ENCODE assay signal across 41 cellular contexts in the genomic region with DNA sequence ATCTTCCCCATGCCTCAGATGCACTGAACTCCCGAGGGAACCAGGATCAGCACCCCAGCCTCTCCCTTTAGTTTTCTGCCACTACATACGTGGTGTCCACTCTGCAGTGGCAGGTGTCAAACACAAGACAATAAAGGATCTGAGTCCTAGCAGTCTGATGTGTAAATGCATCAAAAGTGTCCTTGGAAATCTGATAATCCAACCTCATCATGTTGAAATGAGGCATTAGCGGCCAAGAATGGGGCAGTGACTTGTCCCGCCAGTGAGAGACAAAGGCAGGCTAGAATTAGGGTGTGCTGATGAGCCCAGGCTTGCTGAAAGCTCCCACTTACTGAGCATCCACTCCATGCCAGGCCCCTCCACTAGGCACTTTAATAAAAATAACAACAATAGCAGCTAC. TPM values are rescaled to one million over a fixed set of nuclear protein-coding genes. Genes with fewer than 3 reads are reported as not detected.
"Had no signal": no experiment of that assay in that cellular context is flagged by ENCODE, and none has a peak within 500 bp of the region (broad histone marks: within the 10 kb centered on the region; RNA-seq: fewer than 3 reads in every experiment).

No MANE protein-coding gene starts in this region.

- H3K9me3 ChIP-seq: adrenal gland, ascending aorta, body of pancreas, breast epithelium had no signal

- H3K4me1 ChIP-seq: adrenal gland, ascending aorta, body of pancreas, breast epithelium had no signal

- H3K27ac ChIP-seq: adrenal gland, ascending aorta, body of pancreas, brain microvascular endothelial cell, breast epithelium, cardiac muscle cell had no signal

- DNase-seq: activated effector memory CD4-positive, alpha-beta T cell treated with anti-CD3 and anti-CD28 coated beads, Interleukin-2, amount 50 U/mL, for 16 hours; activated effector memory CD4-positive, alpha-beta T cell treated with Interleukin-2 at 50 U/mL for 16 hours; activated gamma-delta T cell; activated gamma-delta T cell treated with Interleukin-2 at 50 U/mL for 16 hours; activated naive CD4-positive, alpha-beta T cell; activated naive CD4-positive, alpha-beta T cell treated with anti-CD3 and anti-CD28 coated beads for 36 hours; activated naive CD4-positive, alpha-beta T cell treated with anti-CD3 and anti-CD28 coated beads, Interleukin-2, amount 10 ng/mL, durations not matched to agents 7 days and 5 days; activated naive CD4-positive, alpha-beta T cell treated with anti-CD3 and anti-CD28 coated beads, Interleukin-2, amount 50 U/mL, for 16 hours; activated naive CD4-positive, alpha-beta T cell treated with Interleukin-2 at 50 U/mL for 16 hours; activated naive CD8-positive, alpha-beta T cell treated with anti-CD3 and anti-CD28 coated beads for 36 hours; activated naive CD8-positive, alpha-beta T cell treated with anti-CD3 and anti-CD28 coated beads, Interleukin-2, amount 10 ng/mL, durations not matched to agents 7 days and 5 days; activated naive CD8-positive, alpha-beta T cell treated with anti-CD3 and anti-CD28 coated beads, Interleukin-2, amount 50 U/mL, for 24 hours; activated T-cell treated with anti-CD3 and anti-CD28 coated beads for 4 hours; activated T-cell treated with anti-CD3 and anti-CD28 coated beads, Interleukin-2, amount 50 U/mL, for 1 hour; activated T-cell treated with anti-CD3 and anti-CD28 coated beads, Interleukin-2, amount 50 U/mL, for 24 hours; activated T-cell treated with anti-CD3 and anti-CD28 coated beads, Interleukin-2, amount 50 U/mL, for 4 hours; activated T-cell treated with anti-CD3 and anti-CD28 coated beads, Interleukin-2, amount 50 U/mL, for 48 hours; activated T-cell treated with anti-CD3 and anti-CD28 coated beads, Interleukin-2, amount 50 U/mL, for 72 hours; adrenal gland; amniotic stem cell; amygdala; anterior cingulate cortex; aorta; body of pancreas; brain microvascular endothelial cell; caudate nucleus; central memory CD4-positive, alpha-beta T cell; cerebellar nuclear complex had no signal

- H3K27ac Mint-ChIP-seq: activated naive CD4-positive, alpha-beta T cell treated with anti-CD3 and anti-CD28 coated beads for 36 hours; activated naive CD4-positive, alpha-beta T cell treated with anti-CD3 and anti-CD28 coated beads, Interleukin-2, amount 10 ng/mL, durations not matched to agents 7 days and 5 days; activated naive CD4-positive, alpha-beta T cell treated with anti-CD3 and anti-CD28 coated beads, Interleukin-2, amount 50 U/mL, for 24 hours; activated naive CD4-positive, alpha-beta T cell treated with anti-CD3 and anti-CD28 coated beads, Interleukin-2, amount 50 U/mL, for 72 hours; activated naive CD8-positive, alpha-beta T cell; activated naive CD8-positive, alpha-beta T cell treated with anti-CD3 and anti-CD28 coated beads for 36 hours; activated naive CD8-positive, alpha-beta T cell treated with anti-CD3 and anti-CD28 coated beads, Interleukin-2, amount 10 ng/mL, durations not matched to agents 7 days and 5 days; activated naive CD8-positive, alpha-beta T cell treated with anti-CD3 and anti-CD28 coated beads, Interleukin-2, amount 50 U/mL, for 24 hours; activated T-cell treated with anti-CD3 and anti-CD28 coated beads, Interleukin-2, amount 50 U/mL, for 24 hours; activated T-cell treated with anti-CD3 and anti-CD28 coated beads, Interleukin-2, amount 50 U/mL, for 72 hours; activated T-helper 1 cell treated with anti-CD3 and anti-CD28 coated beads, Interleukin-12 subunit alpha, Interleukin-12 subunit beta, Interleukin-2, Interleukin-4 antibody, amounts not matched to agents 30 ng/mL and 10 ng/mL and 1 ng/mL, durations not matched to agents 14 hours and 24 hours and 36 hours; activated T-helper 17 cell treated with anti-CD3 and anti-CD28 coated beads, Interleukin-2, amount 50 U/mL, for 72 hours; activated T-helper 2 cell treated with anti-CD3 and anti-CD28 coated beads, Interferon-gamma antibody, Interleukin-2, Interleukin-4, amounts not matched to agents 10 μg/mL and 5 μg/mL and 100 μg/mL, durations not matched to agents 14 hours and 24 hours and 36 hours; brain had no signal

- H3K36me3 Mint-ChIP-seq: activated naive CD4-positive, alpha-beta T cell treated with anti-CD3 and anti-CD28 coated beads, Interleukin-2, amount 10 ng/mL, durations not matched to agents 7 days and 5 days; activated naive CD4-positive, alpha-beta T cell treated with anti-CD3 and anti-CD28 coated beads, Interleukin-2, amount 50 U/mL, for 24 hours; activated naive CD4-positive, alpha-beta T cell treated with anti-CD3 and anti-CD28 coated beads, Interleukin-2, amount 50 U/mL, for 72 hours; activated naive CD8-positive, alpha-beta T cell; activated naive CD8-positive, alpha-beta T cell treated with anti-CD3 and anti-CD28 coated beads for 36 hours; activated naive CD8-positive, alpha-beta T cell treated with anti-CD3 and anti-CD28 coated beads, Interleukin-2, amount 10 ng/mL, durations not matched to agents 7 days and 5 days; brain had no signal

- H3K27me3 ChIP-seq: adrenal gland, ascending aorta, body of pancreas, brain microvascular endothelial cell had no signal

- H3K4me1 Mint-ChIP-seq: activated naive CD4-positive, alpha-beta T cell treated with anti-CD3 and anti-CD28 coated beads, Interleukin-2, amount 10 ng/mL, durations not matched to agents 7 days and 5 days; activated naive CD4-positive, alpha-beta T cell treated with anti-CD3 and anti-CD28 coated beads, Interleukin-2, amount 50 U/mL, for 24 hours; activated naive CD8-positive, alpha-beta T cell treated with anti-CD3 and anti-CD28 coated beads for 36 hours; activated naive CD8-positive, alpha-beta T cell treated with anti-CD3 and anti-CD28 coated beads, Interleukin-2, amount 10 ng/mL, durations not matched to agents 7 days and 5 days; activated naive CD8-positive, alpha-beta T cell treated with anti-CD3 and anti-CD28 coated beads, Interleukin-2, amount 50 U/mL, for 24 hours; activated T-helper 17 cell treated with anti-CD3 and anti-CD28 coated beads, Interleukin-2, amount 50 U/mL, for 72 hours; brain; central memory CD8-positive, alpha-beta T cell had no signal

- FAIRE-seq: astrocyte, bronchial epithelial cell had no signal

- H3K4me3 ChIP-seq: adrenal gland, ascending aorta, body of pancreas, breast epithelium, cardiac muscle cell had no signal

- ATAC-seq: activated naive CD4-positive, alpha-beta T cell treated with anti-CD3 and anti-CD28 coated beads, Interleukin-2, amount 50 U/mL, for 72 hours; activated naive CD8-positive, alpha-beta T cell treated with anti-CD3 and anti-CD28 coated beads, Interleukin-2, amount 50 U/mL, for 24 hours; activated T-cell treated with anti-CD3 and anti-CD28 coated beads, Interleukin-2, amount 50 U/mL, for 4 hours; activated T-cell treated with anti-CD3 and anti-CD28 coated beads, Interleukin-2, amount 50 U/mL, for 72 hours; activated T-helper 17 cell treated with anti-CD3 and anti-CD28 coated beads, Interleukin-2, amount 50 U/mL, for 72 hours; body of pancreas had no signal

- H3K9me3 Mint-ChIP-seq: activated naive CD4-positive, alpha-beta T cell treated with anti-CD3 and anti-CD28 coated beads for 36 hours; activated naive CD4-positive, alpha-beta T cell treated with anti-CD3 and anti-CD28 coated beads, Interleukin-2, amount 10 ng/mL, durations not matched to agents 7 days and 5 days; activated naive CD4-positive, alpha-beta T cell treated with anti-CD3 and anti-CD28 coated beads, Interleukin-2, amount 50 U/mL, for 24 hours; activated naive CD8-positive, alpha-beta T cell treated with anti-CD3 and anti-CD28 coated beads for 36 hours; activated naive CD8-positive, alpha-beta T cell treated with anti-CD3 and anti-CD28 coated beads, Interleukin-2, amount 10 ng/mL, durations not matched to agents 7 days and 5 days; activated naive CD8-positive, alpha-beta T cell treated with anti-CD3 and anti-CD28 coated beads, Interleukin-2, amount 50 U/mL, for 24 hours; activated T-cell treated with anti-CD3 and anti-CD28 coated beads, Interleukin-2, amount 50 U/mL, for 24 hours; activated T-cell treated with anti-CD3 and anti-CD28 coated beads, Interleukin-2, amount 50 U/mL, for 4 hours; activated T-helper 1 cell treated with anti-CD3 and anti-CD28 coated beads, Interleukin-12 subunit alpha, Interleukin-12 subunit beta, Interleukin-2, Interleukin-4 antibody, amounts not matched to agents 30 ng/mL and 10 ng/mL and 1 ng/mL, durations not matched to agents 14 hours and 24 hours and 36 hours; activated T-helper 17 cell treated with anti-CD3 and anti-CD28 coated beads, Interleukin-2, amount 50 U/mL, for 72 hours; activated T-helper 2 cell treated with anti-CD3 and anti-CD28 coated beads, Interferon-gamma antibody, Interleukin-2, Interleukin-4, amounts not matched to agents 10 μg/mL and 5 μg/mL and 100 μg/mL, durations not matched to agents 14 hours and 24 hours and 36 hours; brain had no signal

- H3K4me3 Mint-ChIP-seq: activated naive CD4-positive, alpha-beta T cell treated with anti-CD3 and anti-CD28 coated beads for 36 hours; activated naive CD4-positive, alpha-beta T cell treated with anti-CD3 and anti-CD28 coated beads, Interleukin-2, amount 10 ng/mL, durations not matched to agents 7 days and 5 days; activated naive CD4-positive, alpha-beta T cell treated with anti-CD3 and anti-CD28 coated beads, Interleukin-2, amount 50 U/mL, for 24 hours; activated naive CD8-positive, alpha-beta T cell; activated naive CD8-positive, alpha-beta T cell treated with anti-CD3 and anti-CD28 coated beads for 36 hours; activated naive CD8-positive, alpha-beta T cell treated with anti-CD3 and anti-CD28 coated beads, Interleukin-2, amount 10 ng/mL, durations not matched to agents 7 days and 5 days; activated naive CD8-positive, alpha-beta T cell treated with anti-CD3 and anti-CD28 coated beads, Interleukin-2, amount 50 U/mL, for 24 hours; activated T-cell treated with anti-CD3 and anti-CD28 coated beads, Interleukin-2, amount 50 U/mL, for 24 hours; activated T-cell treated with anti-CD3 and anti-CD28 coated beads, Interleukin-2, amount 50 U/mL, for 4 hours; activated T-cell treated with anti-CD3 and anti-CD28 coated beads, Interleukin-2, amount 50 U/mL, for 72 hours; activated T-helper 1 cell treated with anti-CD3 and anti-CD28 coated beads, Interleukin-12 subunit alpha, Interleukin-12 subunit beta, Interleukin-2, Interleukin-4 antibody, amounts not matched to agents 30 ng/mL and 10 ng/mL and 1 ng/mL, durations not matched to agents 14 hours and 24 hours and 36 hours; activated T-helper 17 cell treated with anti-CD3 and anti-CD28 coated beads, Interleukin-2, amount 50 U/mL, for 72 hours; brain; central memory CD8-positive, alpha-beta T cell had no signal

- H3K36me3 ChIP-seq: adrenal gland, ascending aorta, brain microvascular endothelial cell, breast epithelium, cardiac muscle cell had no signal

RNA-seq across cellular contexts. Expression of gene EN1, which starts 52.9 kb away (rescaled TPM):
- total RNA-seq: activated naive CD4-positive, alpha-beta T cell treated with anti-CD3 and anti-CD28 coated beads for 36 hours; activated naive CD4-positive, alpha-beta T cell treated with anti-CD3 and anti-CD28 coated beads, Interleukin-2, amount 50 U/mL, for 72 hours; activated naive CD8-positive, alpha-beta T cell treated with anti-CD3 and anti-CD28 coated beads for 36 hours; activated naive CD8-positive, alpha-beta T cell treated with anti-CD3 and anti-CD28 coated beads, Interleukin-2, amount 10 ng/mL, durations not matched to agents 7 days and 5 days; activated T-cell treated with anti-CD3 and anti-CD28 coated beads, Interleukin-2, amount 50 U/mL, for 4 hours; activated T-cell treated with anti-CD3 and anti-CD28 coated beads, Interleukin-2, amount 50 U/mL, for 72 hours; activated T-helper 1 cell treated with anti-CD3 and anti-CD28 coated beads, Interleukin-12 subunit alpha, Interleukin-12 subunit beta, Interleukin-2, Interleukin-4 antibody, amounts not matched to agents 30 ng/mL and 10 ng/mL and 1 ng/mL, durations not matched to agents 14 hours and 24 hours and 36 hours; activated T-helper 17 cell treated with anti-CD3 and anti-CD28 coated beads, Interleukin-2, amount 50 U/mL, for 72 hours; activated T-helper 2 cell treated with anti-CD3 and anti-CD28 coated beads, Interferon-gamma antibody, Interleukin-2, Interleukin-4, amounts not matched to agents 10 μg/mL and 5 μg/mL and 100 μg/mL, durations not matched to agents 14 hours and 24 hours and 36 hours; aorta; ascending aorta; body of pancreas; bronchial epithelial cell; cardiac muscle cell had no signal
- polyA plus RNA-seq: aorta, cardiac muscle cell had no signal
